ENCODE assay signal across 25 cellular contexts in genomic region chr1:169059391-169059790, GRCh38.
"Had no signal": no experiment of that assay in that cellular context is flagged by ENCODE, and none has a peak within 500 bp of the region (broad histone marks: within the 10 kb centered on the region; RNA-seq: fewer than 3 reads in every experiment).

No MANE protein-coding gene starts in this region.

- FAIRE-seq: endothelial cell of umbilical vein, urothelium cell line had no signal

- DNase-seq: activated CD4-positive, alpha-beta T cell treated with anti-CD3 and anti-CD28 coated beads for 4 hours; activated CD4-positive, alpha-beta T cell treated with anti-CD3 and anti-CD28 coated beads, Interleukin-2, amount 50 U/mL, for 4 hours; activated CD4-positive, CD25-positive, alpha-beta regulatory T cell; activated effector memory CD4-positive, alpha-beta T cell treated with Interleukin-2 at 50 U/mL for 16 hours; activated naive CD4-positive, alpha-beta T cell treated with Interleukin-2 at 50 U/mL for 16 hours; activated T-cell treated with anti-CD3 and anti-CD28 coated beads for 4 hours; activated T-cell treated with anti-CD3 and anti-CD28 coated beads, Interleukin-2, amount 50 U/mL, for 72 hours; adrenal gland; caudate nucleus; esophagus squamous epithelium; glutamatergic neuron; islet precursor cell; left ventricle myocardium inferior; mesendoderm; right cardiac atrium; stimulated activated CD4-positive, alpha-beta T cell treated with anti-CD3 and anti-CD28 coated beads, Interleukin-2, amount 100 ng/mL, for 48 hours; stimulated activated naive CD4-positive, alpha-beta T cell treated with Interleukin-2 at 50 U/mL for 16 hours; testis; trophoblast cell had no signal

- H3K4me3 ChIP-seq: adrenal gland, ascending aorta, esophagus squamous epithelium, gastrocnemius medialis, left ventricle myocardium inferior, lung, testis had no signal

- H3K4me1 ChIP-seq: adrenal gland, ascending aorta, testis had no signal

- H3K27ac ChIP-seq: ascending aorta, testis had no signal

- H3K36me3 ChIP-seq: adrenal gland, ascending aorta, esophagus squamous epithelium, gastrocnemius medialis, left ventricle myocardium inferior had no signal

- H3K9me3 ChIP-seq: adrenal gland, gastrocnemius medialis, testis had no signal

- ATAC-seq: activated T-cell treated with anti-CD3 and anti-CD28 coated beads, Interleukin-2, amount 50 U/mL, for 72 hours; natural killer cell treated with Interleukin-12 subunit alpha and Interleukin-12 subunit beta and Interleukin-15 and Interleukin-18, amount 100 ng/mL, for 72 hours had no signal

- H3K27me3 ChIP-seq: adrenal gland, ascending aorta, esophagus squamous epithelium, gastrocnemius medialis, testis had no signal
